ENCODE assay signal across 10 cellular contexts in genomic region chr5:156201793-156202388, GRCh38.
A peak's percentile ranks its signal among the peaks of the same experiment; 100 is the strongest.
DNase-seq lines count a peak whose midpoint lies in the region; ATAC-seq and TF ChIP-seq lines count a peak whose summit lies in the region.
"Had no signal": no experiment of that assay in that cellular context is flagged by ENCODE, and none has a peak within 500 bp of the region (broad histone marks: within the 10 kb centered on the region; RNA-seq: fewer than 3 reads in every experiment).

No MANE protein-coding gene starts in this region.

- ATAC-seq in RWPE2 (ENCODE audit: low read depth): peak; percentile 74
- ATAC-seq: HCT116, HepG2 had no signal

- in situ Hi-C loops in G401 (cut with HindIII; ENCODE audit: low sequenced_read_pairs): no loop called here

- H3K9ac ChIP-seq in skeletal muscle satellite cell (ENCODE audit: low read depth, low read length): peak overlapping the region; percentile 32

- H3K4me2 ChIP-seq in skeletal muscle satellite cell (ENCODE audit: low read length): peak overlapping the region; percentile 79

- TF ChIP-seq CTCF in RWPE2 (IDR thresholded peaks at IDR 0.05; ENCODE audit: poor library complexity, severe bottlenecking): no peak

- no peaks in the 10 kb centered on the region for H3K4me1 ChIP-seq in RWPE2 (ENCODE audit: insufficient read depth, poor library complexity, severe bottlenecking)
- H3K4me1 ChIP-seq in skeletal muscle satellite cell (ENCODE audit: control insufficient read depth, insufficient read depth, low read length): peaks cover 29% of the 10 kb centered on the region
- H3K4me1 ChIP-seq in effector memory CD4-positive, alpha-beta T cell (ENCODE audit: control insufficient read depth, insufficient read depth, low read length, poor library complexity, severe bottlenecking): no peaks in the 10 kb centered on the region

- H3K4me3 ChIP-seq in RWPE2 (ENCODE audit: severe bottlenecking): no peak overlapping the region
- H3K4me3 ChIP-seq in skeletal muscle satellite cell (ENCODE audit: low read length): peak overlapping the region; percentile 6
- no peak overlapping the region for H3K4me3 ChIP-seq in effector memory CD4-positive, alpha-beta T cell (ENCODE audit: insufficient read depth, low read depth, low read length, poor library complexity, severe bottlenecking)

- no peaks in the 10 kb centered on the region for H3K36me3 ChIP-seq in RWPE2 (ENCODE audit: low read depth)
- H3K36me3 ChIP-seq in skeletal muscle satellite cell (ENCODE audit: insufficient read depth, low read length): no peaks in the 10 kb centered on the region
- H3K36me3 ChIP-seq in effector memory CD4-positive, alpha-beta T cell (ENCODE audit: control insufficient read depth, insufficient read depth, low read length): no peaks in the 10 kb centered on the region

- H3K27ac ChIP-seq in RWPE2 (ENCODE audit: poor library complexity, severe bottlenecking): peak overlapping the region; percentile 10
- H3K27ac ChIP-seq in effector memory CD4-positive, alpha-beta T cell (ENCODE audit: insufficient read depth, low read length, poor library complexity, severe bottlenecking): no peak overlapping the region

- peaks cover 3% of the 10 kb centered on the region for H3K9me3 ChIP-seq in RWPE2 (ENCODE audit: severe bottlenecking)
- H3K9me3 ChIP-seq in skeletal muscle satellite cell (replicated peaks; ENCODE audit: low read length): no peaks in the 10 kb centered on the region
- H3K9me3 ChIP-seq in effector memory CD4-positive, alpha-beta T cell (ENCODE audit: control insufficient read depth, low read length): no peaks in the 10 kb centered on the region

- DNase-seq in G401 (ENCODE audit: low spot score): peak; percentile 6
- no peak for DNase-seq in RWPE2 (ENCODE audit: low spot score)
- DNase-seq in fibroblast of the conjunctiva (ENCODE audit: low read depth): peak; percentile 35
- DNase-seq in NK-92 treated with Interleukin-12 subunit alpha and Interleukin-12 subunit beta, amount 100 ng/mL, for 24 hours (lab: John Stamatoyannopoulos, UW): no peak
- DNase-seq in NOMO-1 (lab: John Stamatoyannopoulos, UW; ENCODE audit: unreplicated experiment in 2 of 2): no peak
- DNase-seq in effector memory CD4-positive, alpha-beta T cell: no peak
- DNase-seq: NCI-H1694 treated with DMSO at 0.1 percent for 48 hours had no signal

- H3K27me3 ChIP-seq in RWPE2 (ENCODE audit: insufficient read depth, poor library complexity, severe bottlenecking) (no peaks in the 10 kb centered on the region), skeletal muscle satellite cell (ENCODE audit: control insufficient read depth, insufficient read depth, low read length) (no peaks in the 10 kb centered on the region)
- no peaks in the 10 kb centered on the region for H3K27me3 ChIP-seq in effector memory CD4-positive, alpha-beta T cell (replicated peaks; ENCODE audit: control insufficient read depth, insufficient read depth, low read length, poor library complexity, severe bottlenecking)

Comparison
In these comparisons a context has a peak if more than half of its experiments do, and no peak if none do; other contexts are left out.
1. DNase-seq: peak in G401 (single experiment) and fibroblast of the conjunctiva (single experiment); none in RWPE2 (single experiment), NK-92 treated with Interleukin-12 subunit alpha and Interleukin-12 subunit beta, amount 100 ng/mL, for 24 hours (single experiment), NOMO-1 (0 of 2) and effector memory CD4-positive, alpha-beta T cell (0 of 3).